ENCODE assay signal across 8 cellular contexts in genomic region chr13:34942732-34943674, GRCh38. TPM values are rescaled to one million over a fixed set of nuclear protein-coding genes. Genes with fewer than 3 reads are reported as not detected.
DNase-seq lines count a peak whose midpoint lies in the region; ATAC-seq and TF ChIP-seq lines count a peak whose summit lies in the region.

No MANE protein-coding gene starts in this region.

- peaks cover 4% of the 10 kb centered on the region; the same call in 1 of the 2 replicates for H3K36me3 ChIP-seq in BE2C
- no peaks in the 10 kb centered on the region for H3K36me3 ChIP-seq in mucosa of stomach (ENCODE audit: control insufficient read depth, insufficient read depth, low read length)
- no peaks in the 10 kb centered on the region for H3K36me3 ChIP-seq in vagina

- DNase-seq in BE2C (peak; percentile 67), HK-2 (ENCODE audit: unreplicated experiment) (peak; percentile 20), T-helper 17 cell (peak in 1 of 3 donors; percentile 4), epithelial cell of proximal tubule (ENCODE audit: low read depth) (no peak), vagina (ENCODE audit: extremely low spot score in 2 of 2) (no peak)

- H3K27ac ChIP-seq in vagina, result peak overlapping the region; percentile 90

- ATAC-seq in GM19023 (IDR thresholded peaks at IDR 0.05; ENCODE audit: unreplicated experiment), result peak; percentile 25
- no peak for ATAC-seq in T-helper 17 cell
- no peak for ATAC-seq in HG03139 (IDR thresholded peaks at IDR 0.05; ENCODE audit: unreplicated experiment)

- peaks cover 16% of the 10 kb centered on the region for H3K4me1 Mint-ChIP-seq in T-helper 17 cell

- no peak for TF ChIP-seq POLR2A in vagina (IDR thresholded peaks at IDR 0.05)

- peaks cover 4% of the 10 kb centered on the region for H3K36me3 Mint-ChIP-seq in T-helper 17 cell (ENCODE audit: low read depth)

- peaks cover 24% of the 10 kb centered on the region for H3K27me3 Mint-ChIP-seq in T-helper 17 cell

- H3K9ac ChIP-seq in mucosa of stomach (ENCODE audit: low read length), result peak overlapping the region; percentile 33

- H3K4me1 ChIP-seq in BE2C (no peaks in the 10 kb centered on the region), mucosa of stomach (ENCODE audit: control insufficient read depth, insufficient read depth, low read length) (no peaks in the 10 kb centered on the region), vagina (peaks cover 23% of the 10 kb centered on the region)

- 0 out of 2 replicates have a peak, but pooled peaks have one; percentile 2 for TF ChIP-seq CTCF in BE2C (IDR thresholded peaks at IDR 0.05; ENCODE audit: low read depth, low read length)
- TF ChIP-seq CTCF in epithelial cell of proximal tubule (conservative IDR thresholded peaks at IDR 0.05; ENCODE audit: low read depth, low read length), result no peak
- TF ChIP-seq CTCF in vagina (IDR thresholded peaks at IDR 0.05), result no peak

- H3K4me3 Mint-ChIP-seq in T-helper 17 cell, result peak overlapping the region; percentile 92

- H3K4me3 ChIP-seq in BE2C (ENCODE audit: low read depth, low read length), result peak overlapping the region; percentile 85
- H3K4me3 ChIP-seq in epithelial cell of proximal tubule (ENCODE audit: low read depth, low read length), result peak overlapping the region; percentile 75
- peak overlapping the region; percentile 22 for H3K4me3 ChIP-seq in mucosa of stomach (ENCODE audit: low read length)
- H3K4me3 ChIP-seq in vagina, result peak overlapping the region; percentile 83 to 85

- no peaks in the 10 kb centered on the region for H3K9me3 ChIP-seq in BE2C
- H3K9me3 ChIP-seq in T-helper 17 cell (ENCODE audit: control insufficient read depth, low read length, poor library complexity, severe bottlenecking), result no peaks in the 10 kb centered on the region
- H3K9me3 ChIP-seq in mucosa of stomach (ENCODE audit: control insufficient read depth, low read length), result no peaks in the 10 kb centered on the region
- H3K9me3 ChIP-seq in vagina, result no peaks in the 10 kb centered on the region

- H3K27me3 ChIP-seq in BE2C (no peaks in the 10 kb centered on the region), mucosa of stomach (ENCODE audit: control insufficient read depth, insufficient read depth, low read length) (peaks cover 15% of the 10 kb centered on the region), vagina (no peaks in the 10 kb centered on the region)

- intact Hi-C loops in vagina (cut with DNase I), result no loop called here

- peak overlapping the region; percentile 65 for H3K27ac Mint-ChIP-seq in T-helper 17 cell

RNA-seq across cellular contexts. Expression of gene NBEA, which starts 0.9 kb away (rescaled TPM):
- polyA plus RNA-seq in BE2C (2012; ENCODE audit: insufficient read depth, insufficient read length, low read depth), result 32.3 TPM
- total RNA-seq in T-helper 17 cell, result 1 to 10 TPM; 2.6 to 3.8 TPM
- 1.6 and 2.7 TPM in 2 replicates for total RNA-seq in epithelial cell of proximal tubule
- 12.0 TPM for total RNA-seq in vagina

Comparison
In these comparisons a context has a peak if more than half of its experiments do, and no peak if none do; other contexts are left out.
1. DNase-seq: peak in BE2C (single experiment) and HK-2 (single experiment); none in epithelial cell of proximal tubule (single experiment) and vagina (0 of 2).
2. H3K4me3 ChIP-seq: peak in every context shown above with its lines; median percentile 85 in BE2C; 84 in vagina; 75 in epithelial cell of proximal tubule; 22 in mucosa of stomach.